ENCODE assay signal across 9 cellular contexts in the genomic region with DNA sequence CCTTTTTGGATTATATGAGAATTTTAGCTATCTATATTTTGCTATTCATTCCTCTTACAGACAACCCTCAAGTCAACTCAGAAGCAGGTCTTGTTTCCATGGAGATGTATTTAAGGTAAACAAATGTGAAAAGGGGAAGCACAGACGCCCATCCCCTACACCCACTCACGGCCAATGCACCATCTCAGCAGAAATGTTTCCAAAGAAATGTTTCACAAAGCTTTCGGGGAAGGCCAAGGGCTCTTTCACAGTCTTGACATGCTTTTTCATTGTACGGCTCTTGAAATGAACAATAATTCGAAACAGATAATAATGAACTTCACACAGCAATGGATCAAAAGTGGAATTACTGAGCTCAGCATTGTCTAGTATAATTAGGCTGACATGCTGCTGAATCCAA.
DNase-seq lines count a peak whose midpoint lies in the region; ATAC-seq and TF ChIP-seq lines count a peak whose summit lies in the region.
"Had no signal": no experiment of that assay in that cellular context is flagged by ENCODE, and none has a peak within 500 bp of the region (broad histone marks: within the 10 kb centered on the region; RNA-seq: fewer than 3 reads in every experiment).

No MANE protein-coding gene starts in this region.

- H3K9ac ChIP-seq in mammary epithelial cell (ENCODE audit: insufficient read depth, low read length) = no peak overlapping the region
- H3K9ac ChIP-seq: BLaER1 had no signal

- no peaks in the 10 kb centered on the region for H3K27me3 Mint-ChIP-seq in Calu3 (ENCODE audit: unreplicated experiment)
- no peaks in the 10 kb centered on the region for H3K27me3 Mint-ChIP-seq in MCF 10A (ENCODE audit: insufficient read depth, unreplicated experiment)

- BruUV-seq in mammary epithelial cell (replicated peaks; lab: Mats Ljungman, UMichigan) (no TSS peak), Calu3 (replicated peaks; lab: Mats Ljungman, UMichigan) (no TSS peak), MCF 10A (replicated peaks; lab: Mats Ljungman, UMichigan) (no TSS peak)

- H3K27ac Mint-ChIP-seq in Calu3 (ENCODE audit: unreplicated experiment) = no peak overlapping the region
- H3K27ac Mint-ChIP-seq in MCF 10A (ENCODE audit: low read depth, unreplicated experiment) = no peak overlapping the region

- H3K79me2 ChIP-seq in mammary epithelial cell (ENCODE audit: insufficient read depth, low read length) = no peaks in the 10 kb centered on the region

- H3K4me1 ChIP-seq in breast epithelium (no peaks in the 10 kb centered on the region), mammary epithelial cell (ENCODE audit: insufficient read depth, low read length) (no peaks in the 10 kb centered on the region)
- H3K4me1 ChIP-seq: BLaER1 had no signal

- H3K4me2 ChIP-seq in mammary epithelial cell (ENCODE audit: insufficient read depth, low read depth, low read length) = no peak overlapping the region
- H3K4me2 ChIP-seq: BLaER1 had no signal

- WGBS in mammary epithelial cell (ENCODE audit: low coverage, missing lambda C conversion rate) = 17% methylated on average over 5 of the region's 5 CpGs

- H4K20me1 ChIP-seq in mammary epithelial cell (ENCODE audit: insufficient read depth, low read length) = no peaks in the 10 kb centered on the region
- H4K20me1 ChIP-seq: BLaER1 had no signal

- intact Hi-C loops in breast epithelium (cut with DNase I; ENCODE audit: low total_unique reads) = loop anchor here (2.0 kb wide), 1 partner anchor 52 kb away; no protein-coding TSS in a partner anchor
- intact Hi-C loops in mammary epithelial cell (cut with micrococcal nuclease) = loop anchor here (10.0 kb wide), 1 partner anchor 650 kb away; no protein-coding TSS in a partner anchor
- intact Hi-C loops in Calu3 (cut with micrococcal nuclease; ENCODE audit: unreplicated experiment) = no loop called here
- intact Hi-C loops in MCF 10A (cut with micrococcal nuclease) = no loop called here

- peak; percentile 79 for ATAC-seq in HG03159 (IDR thresholded peaks at IDR 0.05; ENCODE audit: unreplicated experiment)

- no peak overlapping the region for H2AFZ ChIP-seq in mammary epithelial cell (ENCODE audit: low read depth, low read length)

- H3K9me3 Mint-ChIP-seq in Calu3 (ENCODE audit: low read depth, unreplicated experiment) = no peaks in the 10 kb centered on the region
- H3K9me3 Mint-ChIP-seq in MCF 10A (ENCODE audit: unreplicated experiment) = peaks cover 9% of the 10 kb centered on the region

- H3K27ac ChIP-seq in breast epithelium (peak overlapping the region; percentile 13 to 41), mammary epithelial cell (ENCODE audit: insufficient read depth, low read depth, low read length) (no peak overlapping the region)
- H3K27ac ChIP-seq: BLaER1 had no signal

- TF ChIP-seq POLR2A in breast epithelium (IDR thresholded peaks at IDR 0.05) = no peak

- TF ChIP-seq CTCF in breast epithelium (IDR thresholded peaks at IDR 0.05) (no peak), mammary epithelial cell (conservative IDR thresholded peaks at IDR 0.05 in 1 of 2, IDR thresholded peaks at IDR 0.05 in 1 of 2; ENCODE audit: extremely low read depth in 1 of 2, insufficient read depth in 1 of 2, low read depth in 1 of 2, low read length in 2 of 2) (no peak), Calu3 (IDR thresholded peaks at IDR 0.05; ENCODE audit: unreplicated experiment) (no peak), MCF 10A (IDR thresholded peaks at IDR 0.05; ENCODE audit: unreplicated experiment) (no peak)

- CTCF ChIA-PET in mammary epithelial cell (lab: Charles Lee; ENCODE audit: low non-redundant PET) (no interaction called here), Calu3 (lab: Charles Lee) (no interaction called here), MCF 10A (lab: Yijun Ruan, JAX) (interaction anchor here (0.9 to 1.2 kb wide), 2 partner anchors 53 to 256 kb away, joined by 3 to 6 read pairs; no protein-coding TSS in a partner anchor)

- dilution Hi-C loops in mammary epithelial cell (cut with HindIII; ENCODE audit: low sequenced_read_pairs) = no loop called here

- POLR2A ChIA-PET in MCF 10A (lab: Yijun Ruan, JAX) = interaction anchor here (1.6 to 1.7 kb wide), 2 partner anchors 14 to 53 kb away, joined by 4 to 5 read pairs; no protein-coding TSS in a partner anchor

- H3K36me3 Mint-ChIP-seq in Calu3 (ENCODE audit: insufficient read depth, unreplicated experiment) = no peaks in the 10 kb centered on the region
- no peaks in the 10 kb centered on the region for H3K36me3 Mint-ChIP-seq in MCF 10A (ENCODE audit: insufficient read depth, unreplicated experiment)

- H3K27me3 ChIP-seq in breast epithelium = no peaks in the 10 kb centered on the region
- H3K27me3 ChIP-seq in mammary epithelial cell (ENCODE audit: insufficient read depth, low read length) = no peaks in the 10 kb centered on the region
- H3K27me3 ChIP-seq: BLaER1 had no signal

- no peaks in the 10 kb centered on the region for H3K9me3 ChIP-seq in breast epithelium
- no peaks in the 10 kb centered on the region for H3K9me3 ChIP-seq in mammary epithelial cell (replicated peaks; ENCODE audit: insufficient read depth, low read length)

- H3K4me3 Mint-ChIP-seq in Calu3 (ENCODE audit: low read depth, unreplicated experiment) = no peak overlapping the region
- no peak overlapping the region for H3K4me3 Mint-ChIP-seq in MCF 10A (ENCODE audit: unreplicated experiment)

- H3K4me1 Mint-ChIP-seq in Calu3 (ENCODE audit: low read depth, unreplicated experiment) (no peaks in the 10 kb centered on the region), MCF 10A (ENCODE audit: insufficient read depth, unreplicated experiment) (peaks cover 15% of the 10 kb centered on the region)

- H3K36me3 ChIP-seq in breast epithelium = no peaks in the 10 kb centered on the region
- no peaks in the 10 kb centered on the region for H3K36me3 ChIP-seq in mammary epithelial cell (ENCODE audit: insufficient read depth, low read length)
- H3K36me3 ChIP-seq: BLaER1 had no signal

- no peak for DNase-seq in breast epithelium (ENCODE audit: low spot score in 2 of 2)
- DNase-seq in mammary epithelial cell = no peak
- DNase-seq in activated CD4-positive, alpha-beta T cell treated with anti-CD3 and anti-CD28 coated beads, Interleukin-2, amount 50 U/mL, for 24 hours (ENCODE audit: low read depth in 1 of 2, low spot score in 1 of 2) = peak; percentile 28 to 72
- peak; percentile 12 for DNase-seq in midbrain (lab: John Stamatoyannopoulos, UW)
- DNase-seq in Calu3 = no peak
- DNase-seq in MCF 10A (ENCODE audit: unreplicated experiment) = no peak
- DNase-seq in COLO668 (lab: John Stamatoyannopoulos, UW; ENCODE audit: unreplicated experiment) = no peak

- in situ Hi-C loops in mammary epithelial cell (cut with MboI; ENCODE audit: low sequenced_read_pairs in 2 of 2) = loop anchor here in 1 of 2 donors (5.0 kb wide), 1 partner anchor 338 kb away; no protein-coding TSS in a partner anchor

- H3K4me3 ChIP-seq in breast epithelium = no peak overlapping the region
- no peak overlapping the region for H3K4me3 ChIP-seq in mammary epithelial cell (replicated peaks in 1 of 3; ENCODE audit: insufficient read depth in 1 of 3, low read depth in 2 of 3, low read length in 3 of 3)
- H3K4me3 ChIP-seq: BLaER1 had no signal

Comparison
In these comparisons a context has a peak if more than half of its experiments do, and no peak if none do; other contexts are left out.
1. intact Hi-C loops: an anchor here in breast epithelium (2.0 kb wide) and mammary epithelial cell (10.0 kb wide); none called in Calu3 and MCF 10A.
2. DNase-seq: peak in activated CD4-positive, alpha-beta T cell treated with anti-CD3 and anti-CD28 coated beads, Interleukin-2, amount 50 U/mL, for 24 hours (2 of 2) and midbrain (single experiment); none in breast epithelium (0 of 2), mammary epithelial cell (single experiment), Calu3 (single experiment), MCF 10A (single experiment) and COLO668 (single experiment).